ENCODE assay signal across 16 cellular contexts in the genomic region with DNA sequence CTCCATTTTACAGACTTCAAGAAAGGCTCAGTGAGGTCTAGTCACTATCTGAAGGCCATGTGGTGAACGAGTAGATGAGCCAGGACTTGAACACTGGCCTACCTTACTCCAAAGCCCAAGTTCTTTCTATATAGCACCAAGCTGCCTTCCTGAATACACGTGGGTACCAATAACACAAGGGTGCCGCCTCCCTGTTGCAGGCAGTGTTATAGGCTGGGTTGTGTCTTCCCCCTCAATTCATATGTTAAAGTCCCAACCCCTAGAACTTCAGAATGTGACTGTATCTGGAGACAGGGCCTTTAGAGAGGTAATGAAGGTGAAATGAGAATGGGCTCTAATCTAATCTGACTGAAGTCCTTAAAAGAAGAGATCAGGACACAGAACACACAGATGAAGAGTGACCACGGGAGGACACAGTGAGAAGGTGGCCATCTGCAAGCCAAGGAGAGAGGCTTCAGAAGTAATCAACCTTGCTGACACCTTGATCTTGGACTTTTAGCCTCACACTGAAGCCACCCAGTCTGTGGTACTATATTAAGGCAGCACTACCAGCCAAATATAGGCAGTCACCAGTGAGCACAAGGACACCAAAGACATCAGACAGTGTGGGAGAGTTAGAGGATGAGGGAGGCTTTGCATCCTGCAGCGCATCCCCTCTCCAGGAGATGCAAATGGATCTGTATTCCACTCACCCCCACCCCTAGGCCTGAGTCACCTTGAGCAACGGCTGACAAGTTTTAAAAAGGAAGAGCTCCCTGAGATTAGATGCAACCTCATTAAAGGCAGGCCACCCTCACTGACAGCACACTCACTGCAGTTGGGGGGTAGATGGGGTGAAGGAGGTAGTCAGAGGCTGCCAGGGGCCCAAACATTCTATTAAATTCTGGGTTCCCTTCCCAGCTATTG. TPM values are rescaled to one million over a fixed set of nuclear protein-coding genes. Genes with fewer than 3 reads are reported as not detected.
DNase-seq lines count a peak whose midpoint lies in the region; ATAC-seq, FAIRE-seq and TF ChIP-seq lines count a peak whose summit lies in the region.
"Had no signal": no experiment of that assay in that cellular context is flagged by ENCODE, and none has a peak within 500 bp of the region (broad histone marks: within the 10 kb centered on the region; RNA-seq: fewer than 3 reads in every experiment).

No MANE protein-coding gene starts in this region.

- no peaks in the 10 kb centered on the region for H3K27me3 Mint-ChIP-seq in activated naive CD4-positive, alpha-beta T cell treated with anti-CD3 and anti-CD28 coated beads, Interleukin-2, amount 50 U/mL, for 24 hours

- peak; percentile 16 to 60 (median 41) for ATAC-seq in heart right ventricle
- no peak for ATAC-seq in psoas muscle
- ATAC-seq in GM21576 (IDR thresholded peaks at IDR 0.05; ENCODE audit: unreplicated experiment), result no peak
- ATAC-seq in pancreas, result no peak

- no peak for FAIRE-seq in pancreas (lab: Jason Lieb, UNC)
- FAIRE-seq: G401.6 had no signal

- H3K4me3 ChIP-seq in HUES64 (ENCODE audit: low read length) (no peak overlapping the region), heart right ventricle (no peak overlapping the region), psoas muscle (no peak overlapping the region), pancreas (no peak overlapping the region)
- H3K4me3 ChIP-seq: GM23248 had no signal

- H3K9me3 Mint-ChIP-seq in activated naive CD4-positive, alpha-beta T cell treated with anti-CD3 and anti-CD28 coated beads, Interleukin-2, amount 50 U/mL, for 24 hours, result no peaks in the 10 kb centered on the region

- H3K4me1 Mint-ChIP-seq in activated naive CD4-positive, alpha-beta T cell treated with anti-CD3 and anti-CD28 coated beads, Interleukin-2, amount 50 U/mL, for 24 hours, result no peaks in the 10 kb centered on the region

- H3K9ac ChIP-seq in HUES64 (ENCODE audit: low read depth, low read length), result no peak overlapping the region
- H3K9ac ChIP-seq: GM23248, KMS-11 had no signal

- DNase-seq in activated naive CD4-positive, alpha-beta T cell treated with anti-CD3 and anti-CD28 coated beads, Interleukin-2, amount 50 U/mL, for 16 hours, result no peak
- DNase-seq in heart right ventricle (no peak), psoas muscle (no peak), pancreas (no peak)
- no peak for DNase-seq in activated CD4-positive, CD25-positive, alpha-beta regulatory T cell (lab: John Stamatoyannopoulos, UW)
- DNase-seq: DND-41, NCI-H1092, NCI-H1694 treated with DMSO at 0.1 percent for 48 hours, NCI-H2227 treated with DMSO at 0.1 percent for 48 hours, NCI-H524 treated with DMSO at 0.1 percent for 48 hours had no signal

- H3K4me3 Mint-ChIP-seq in activated naive CD4-positive, alpha-beta T cell treated with anti-CD3 and anti-CD28 coated beads, Interleukin-2, amount 50 U/mL, for 24 hours, result no peak overlapping the region

- intact Hi-C loops in heart right ventricle (cut with DNase I), result no loop called here
- intact Hi-C loops in psoas muscle (cut with DNase I), result loop anchor here in 1 of 2 donors (5.0 kb wide), 1 partner anchor 247 kb away; a partner anchor contains a TSS
- intact Hi-C loops in pancreas (cut with DNase I), result no loop called here

- peak overlapping the region; percentile 71 for H3K27ac ChIP-seq in HUES64 (ENCODE audit: low read depth, low read length)
- H3K27ac ChIP-seq in heart right ventricle, result peak overlapping the region in 3 of 10 donors; percentile 44 to 74 (median 48)
- H3K27ac ChIP-seq in psoas muscle, result peak overlapping the region; percentile 60
- H3K27ac ChIP-seq in pancreas, result no peak overlapping the region
- H3K27ac ChIP-seq: GM23248, KMS-11 had no signal

- H3K27ac Mint-ChIP-seq in activated naive CD4-positive, alpha-beta T cell treated with anti-CD3 and anti-CD28 coated beads, Interleukin-2, amount 50 U/mL, for 24 hours, result peak overlapping the region; percentile 46

- H3K9me3 ChIP-seq in HUES64 (ENCODE audit: insufficient read depth, low read depth, low read length), result no peaks in the 10 kb centered on the region
- H3K9me3 ChIP-seq in heart right ventricle, result no peaks in the 10 kb centered on the region
- H3K9me3 ChIP-seq in psoas muscle, result no peaks in the 10 kb centered on the region
- no peaks in the 10 kb centered on the region for H3K9me3 ChIP-seq in pancreas

- H3K27me3 ChIP-seq in HUES64 (ENCODE audit: insufficient read depth, low read length) (no peaks in the 10 kb centered on the region), heart right ventricle (no peaks in the 10 kb centered on the region), psoas muscle (ENCODE audit: insufficient read depth in 3 of 3, low read length in 2 of 3) (no peaks in the 10 kb centered on the region), pancreas (no peaks in the 10 kb centered on the region)

- H3K4me1 ChIP-seq in HUES64 (ENCODE audit: insufficient read depth, low read length), result peaks cover 23% of the 10 kb centered on the region
- peaks cover 0 to 34% (median 15%) of the 10 kb centered on the region in 9 donors for H3K4me1 ChIP-seq in heart right ventricle
- H3K4me1 ChIP-seq in psoas muscle, result peaks cover 22% of the 10 kb centered on the region
- no peaks in the 10 kb centered on the region for H3K4me1 ChIP-seq in pancreas

- peaks cover 98% of the 10 kb centered on the region for H3K36me3 ChIP-seq in HUES64 (ENCODE audit: insufficient read depth, low read length)
- H3K36me3 ChIP-seq in heart right ventricle, result peaks cover 0 to 99% (median 21%) of the 10 kb centered on the region in 9 donors
- peaks cover 18 to 99% of the 10 kb centered on the region in 2 donors for H3K36me3 ChIP-seq in psoas muscle (ENCODE audit: insufficient read depth in 1 of 2, low read depth in 1 of 2)
- peaks cover 7 to 79% (median 13%) of the 10 kb centered on the region in 3 donors for H3K36me3 ChIP-seq in pancreas

- TF ChIP-seq CTCF in heart right ventricle (IDR thresholded peaks at IDR 0.05) (no peak), psoas muscle (IDR thresholded peaks at IDR 0.05) (no peak), pancreas (IDR thresholded peaks at IDR 0.05) (no peak)

- peaks cover 16% of the 10 kb centered on the region for H3K36me3 Mint-ChIP-seq in activated naive CD4-positive, alpha-beta T cell treated with anti-CD3 and anti-CD28 coated beads, Interleukin-2, amount 50 U/mL, for 24 hours

- 62% methylated on average over 6 of the region's 6 CpGs for WGBS in HUES64
- 75 to 82% methylated on average over 6 of the region's 6 CpGs for WGBS in heart right ventricle, 2 donors
- 72 to 80% (median 73%) methylated on average over 6 of the region's 6 CpGs for WGBS in psoas muscle, 3 donors
- 81% methylated on average over 6 of the region's 6 CpGs for WGBS in pancreas, 2 donors

RNA-seq across cellular contexts. Expression of a gene that starts 40.9 kb away (rescaled TPM):
- polyA plus RNA-seq in HUES64 (2013, experiment 1 of 2), result 23.0 TPM
- polyA plus RNA-seq in HUES64 (2013, experiment 2 of 2), result 29.7 TPM
- total RNA-seq in heart right ventricle (10 to 100 TPM; 36.2 to 58.2 (median 46.9) TPM), psoas muscle (10 to 100 TPM; 36.3 to 45.6 (median 40.8) TPM), pancreas (10 to 100 TPM; 11.5 to 17.6 (median 16.0) TPM)
- polyA plus RNA-seq in heart right ventricle (10 to 100 TPM; 10.9 to 16.4 TPM), psoas muscle (10 to 100 TPM; 22.1 to 71.1 (median 28.8) TPM), pancreas (10 to 100 TPM in 1 of 2 donors, 1 to 10 TPM in 1; 6.5 to 16.0 TPM)

Comparison
In these comparisons a context has a peak if more than half of its experiments do, and no peak if none do; other contexts are left out.
1. H3K27ac ChIP-seq: peak in HUES64 (single experiment) and psoas muscle (single experiment); none in pancreas (0 of 4).
2. ATAC-seq: peak in heart right ventricle (8 of 8); none in psoas muscle (0 of 4), GM21576 (single experiment) and pancreas (0 of 4).